ENCODE assay signal across 21 cellular contexts in the genomic region with DNA sequence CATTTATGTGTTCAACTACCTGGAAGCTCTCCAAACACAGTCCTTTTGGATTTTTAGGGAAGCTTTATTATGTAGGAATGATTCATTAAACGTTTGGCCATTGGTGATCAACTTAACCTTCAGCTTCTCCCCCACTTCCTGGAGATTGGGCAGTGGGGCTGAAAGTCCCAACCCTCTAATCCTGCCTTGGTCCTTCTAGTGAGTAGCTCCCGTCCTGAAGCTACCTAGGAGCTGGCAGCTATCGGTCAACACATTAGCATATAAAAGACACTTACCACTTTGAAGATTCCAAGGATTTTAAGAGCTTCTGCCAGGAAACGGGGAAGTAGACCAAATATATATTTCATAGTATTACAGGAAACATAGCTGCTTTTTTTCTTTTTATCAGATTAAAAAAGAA.
DNase-seq lines count a peak whose midpoint lies in the region; ATAC-seq and TF ChIP-seq lines count a peak whose summit lies in the region.
"Had no signal": no experiment of that assay in that cellular context is flagged by ENCODE, and none has a peak within 500 bp of the region (broad histone marks: within the 10 kb centered on the region; RNA-seq: fewer than 3 reads in every experiment).

No MANE protein-coding gene starts in this region.

- H3K9me3 ChIP-seq in mammary epithelial cell (replicated peaks; ENCODE audit: insufficient read depth, low read length), result no peaks in the 10 kb centered on the region
- no peaks in the 10 kb centered on the region for H3K9me3 ChIP-seq in HAP-1
- no peaks in the 10 kb centered on the region for H3K9me3 ChIP-seq in endodermal cell (ENCODE audit: control insufficient read depth, low read length)
- H3K9me3 ChIP-seq: SJSA1 had no signal

- ATAC-seq in naive thymus-derived CD8-positive, alpha-beta T cell, result no peak
- no peak for ATAC-seq in GM21515 (IDR thresholded peaks at IDR 0.05; ENCODE audit: unreplicated experiment)
- ATAC-seq: T-cell had no signal

- peak overlapping the region; percentile 20 for H2AFZ ChIP-seq in mammary epithelial cell (ENCODE audit: low read depth, low read length)
- H2AFZ ChIP-seq: PC-9 had no signal

- CTCF ChIA-PET in mammary epithelial cell (lab: Charles Lee; ENCODE audit: low non-redundant PET) (no interaction called here), MCF 10A (lab: Yijun Ruan, JAX) (interaction anchor here (0.5 to 1.0 kb wide), 2 partner anchors 12 to 66 kb away, joined by 3 read pairs; no protein-coding TSS in a partner anchor)

- POLR2A ChIA-PET in MCF 10A (lab: Yijun Ruan, JAX), result no interaction called here
- POLR2A ChIA-PET in naive thymus-derived CD8-positive, alpha-beta T cell (lab: Charles Lee), result interaction anchor here (1.3 kb wide), 2 partner anchors 10 to 14 kb away, joined by 3 to 4 read pairs; no protein-coding TSS in a partner anchor

- H3K36me3 Mint-ChIP-seq in MCF 10A (ENCODE audit: insufficient read depth, unreplicated experiment) (no peaks in the 10 kb centered on the region), endodermal cell (ENCODE audit: low read depth) (no peaks in the 10 kb centered on the region)
- peaks cover 0 to 16% (median 7%) of the 10 kb centered on the region in 3 donors for H3K36me3 Mint-ChIP-seq in naive thymus-derived CD8-positive, alpha-beta T cell
- H3K36me3 Mint-ChIP-seq in activated T-helper 2 cell treated with anti-CD3 and anti-CD28 coated beads, Interferon-gamma antibody, Interleukin-2, Interleukin-4, amounts not matched to agents 10 μg/mL and 5 μg/mL and 100 μg/mL, durations not matched to agents 14 hours and 24 hours and 36 hours (ENCODE audit: low read depth), result peaks cover 13% of the 10 kb centered on the region

- no peak overlapping the region for H3K4me3 Mint-ChIP-seq in MCF 10A (ENCODE audit: unreplicated experiment)
- no peak overlapping the region for H3K4me3 Mint-ChIP-seq in endodermal cell
- H3K4me3 Mint-ChIP-seq in naive thymus-derived CD8-positive, alpha-beta T cell, result peak overlapping the region in 2 of 10 donors; percentile 14 to 45
- H3K4me3 Mint-ChIP-seq in activated T-helper 2 cell treated with anti-CD3 and anti-CD28 coated beads, Interferon-gamma antibody, Interleukin-2, Interleukin-4, amounts not matched to agents 10 μg/mL and 5 μg/mL and 100 μg/mL, durations not matched to agents 14 hours and 24 hours and 36 hours (ENCODE audit: low read depth), result no peak overlapping the region
- H3K4me3 Mint-ChIP-seq: T-cell had no signal

- in situ Hi-C loops in mammary epithelial cell (cut with MboI; ENCODE audit: low sequenced_read_pairs in 2 of 2), result no loop called here
- in situ Hi-C loops in HAP-1 (cut with MboI; ENCODE audit: low sequenced_read_pairs), result no loop called here

- H3K27me3 Mint-ChIP-seq in MCF 10A (ENCODE audit: insufficient read depth, unreplicated experiment) (no peaks in the 10 kb centered on the region), endodermal cell (ENCODE audit: insufficient read depth) (no peaks in the 10 kb centered on the region)
- no peaks in the 10 kb centered on the region for H3K27me3 Mint-ChIP-seq in naive thymus-derived CD8-positive, alpha-beta T cell
- H3K27me3 Mint-ChIP-seq in activated T-helper 2 cell treated with anti-CD3 and anti-CD28 coated beads, Interferon-gamma antibody, Interleukin-2, Interleukin-4, amounts not matched to agents 10 μg/mL and 5 μg/mL and 100 μg/mL, durations not matched to agents 14 hours and 24 hours and 36 hours (ENCODE audit: low read depth), result no peaks in the 10 kb centered on the region
- H3K27me3 Mint-ChIP-seq: T-cell had no signal

- intact Hi-C loops in mammary epithelial cell (cut with micrococcal nuclease) (no loop called here), MCF 10A (cut with micrococcal nuclease) (no loop called here)
- intact Hi-C loops in activated T-helper 2 cell treated with anti-CD3 and anti-CD28 coated beads, Interferon-gamma antibody, Interleukin-2, Interleukin-4, amounts not matched to agents 10 μg/mL and 5 μg/mL and 100 μg/mL, durations not matched to agents 14 hours and 24 hours and 36 hours (cut with micrococcal nuclease), result no loop called here

- no peak overlapping the region for H3K27ac Mint-ChIP-seq in MCF 10A (ENCODE audit: low read depth, unreplicated experiment)
- no peak overlapping the region for H3K27ac Mint-ChIP-seq in endodermal cell
- peak overlapping the region; percentile 23 to 83 (median 57) for H3K27ac Mint-ChIP-seq in naive thymus-derived CD8-positive, alpha-beta T cell
- H3K27ac Mint-ChIP-seq in activated T-helper 2 cell treated with anti-CD3 and anti-CD28 coated beads, Interferon-gamma antibody, Interleukin-2, Interleukin-4, amounts not matched to agents 10 μg/mL and 5 μg/mL and 100 μg/mL, durations not matched to agents 14 hours and 24 hours and 36 hours, result no peak overlapping the region

- BruUV-seq in mammary epithelial cell (replicated peaks; lab: Mats Ljungman, UMichigan), result no TSS peak
- BruUV-seq in MCF 10A (replicated peaks; lab: Mats Ljungman, UMichigan), result no TSS peak

- H3K4me1 Mint-ChIP-seq in MCF 10A (ENCODE audit: insufficient read depth, unreplicated experiment), result no peaks in the 10 kb centered on the region
- H3K4me1 Mint-ChIP-seq in endodermal cell, result peaks cover 12% of the 10 kb centered on the region
- H3K4me1 Mint-ChIP-seq in naive thymus-derived CD8-positive, alpha-beta T cell, result peaks cover 18 to 73% (median 64%) of the 10 kb centered on the region in 4 donors
- H3K4me1 Mint-ChIP-seq in activated T-helper 2 cell treated with anti-CD3 and anti-CD28 coated beads, Interferon-gamma antibody, Interleukin-2, Interleukin-4, amounts not matched to agents 10 μg/mL and 5 μg/mL and 100 μg/mL, durations not matched to agents 14 hours and 24 hours and 36 hours (ENCODE audit: low read depth), result peaks cover 8% of the 10 kb centered on the region

- H3K4me2 ChIP-seq in mammary epithelial cell (ENCODE audit: insufficient read depth, low read depth, low read length), result no peak overlapping the region
- H3K4me2 ChIP-seq: PC-9 had no signal

- dilution Hi-C loops in mammary epithelial cell (cut with HindIII; ENCODE audit: low sequenced_read_pairs), result no loop called here

- no peak for TF ChIP-seq CTCF in mammary epithelial cell (conservative IDR thresholded peaks at IDR 0.05 in 1 of 2, IDR thresholded peaks at IDR 0.05 in 1 of 2; ENCODE audit: extremely low read depth in 1 of 2, insufficient read depth in 1 of 2, low read depth in 1 of 2, low read length in 2 of 2)
- TF ChIP-seq CTCF in MCF 10A (IDR thresholded peaks at IDR 0.05; ENCODE audit: unreplicated experiment), result no peak
- TF ChIP-seq CTCF in endodermal cell (conservative IDR thresholded peaks at IDR 0.05), result no peak

- no peaks in the 10 kb centered on the region for H3K36me3 ChIP-seq in mammary epithelial cell (ENCODE audit: insufficient read depth, low read length)
- H3K36me3 ChIP-seq in HAP-1 (replicated peaks), result no peaks in the 10 kb centered on the region
- H3K36me3 ChIP-seq in endodermal cell (ENCODE audit: control insufficient read depth, insufficient read depth, low read length), result no peaks in the 10 kb centered on the region
- H3K36me3 ChIP-seq: SJSA1 had no signal

- no peak overlapping the region for H3K27ac ChIP-seq in mammary epithelial cell (ENCODE audit: insufficient read depth, low read depth, low read length)
- no peak overlapping the region for H3K27ac ChIP-seq in endodermal cell (ENCODE audit: low read depth, low read length)
- H3K27ac ChIP-seq: C4-2B, PC-9, SJSA1 had no signal

- no peaks in the 10 kb centered on the region for H4K20me1 ChIP-seq in mammary epithelial cell (ENCODE audit: insufficient read depth, low read length)

- DNase-seq in mammary epithelial cell, result no peak
- no peak for DNase-seq in MCF 10A (ENCODE audit: unreplicated experiment)
- peak; percentile 20 to 32 for DNase-seq in HAP-1 (ENCODE audit: low spot score in 2 of 2)
- DNase-seq in endodermal cell, result peak; percentile 55
- no peak for DNase-seq in naive thymus-derived CD8-positive, alpha-beta T cell
- no peak for DNase-seq in NCI-H524 treated with DMSO at 0.1 percent for 48 hours (lab: John Stamatoyannopoulos, UW)
- DNase-seq in activated T-helper 2 cell treated with anti-CD3 and anti-CD28 coated beads, Interferon-gamma antibody, Interleukin-2, Interleukin-4, amounts not matched to agents 10 μg/mL and 5 μg/mL and 100 μg/mL, durations not matched to agents 14 hours and 24 hours and 36 hours (ENCODE audit: low spot score), result no peak
- DNase-seq: AML-193, NCI-H1092, NCI-H1417 treated with DMSO at 0.1 percent for 48 hours, NCI-H1694 treated with DMSO at 0.1 percent for 48 hours, NCI-H2081, NCI-H2227 treated with DMSO at 0.1 percent for 48 hours, NCI-H774, PC-9, Right ventricle myocardium superior, RPMI8226, T-cell had no signal

- H3K4me1 ChIP-seq in mammary epithelial cell (ENCODE audit: insufficient read depth, low read length) (no peaks in the 10 kb centered on the region), HAP-1 (peaks cover 7% of the 10 kb centered on the region), endodermal cell (ENCODE audit: control insufficient read depth, insufficient read depth, low read length) (no peaks in the 10 kb centered on the region)
- H3K4me1 ChIP-seq: SJSA1 had no signal

- no peaks in the 10 kb centered on the region for H3K79me2 ChIP-seq in mammary epithelial cell (ENCODE audit: insufficient read depth, low read length)

- H3K27me3 ChIP-seq in mammary epithelial cell (ENCODE audit: insufficient read depth, low read length) (no peaks in the 10 kb centered on the region), HAP-1 (ENCODE audit: low read depth) (no peaks in the 10 kb centered on the region), endodermal cell (ENCODE audit: control insufficient read depth, insufficient read depth, low read length, poor library complexity, severe bottlenecking) (no peaks in the 10 kb centered on the region)
- H3K27me3 ChIP-seq: SJSA1 had no signal

- H3K4me3 ChIP-seq in mammary epithelial cell (replicated peaks in 1 of 3; ENCODE audit: insufficient read depth in 1 of 3, low read depth in 2 of 3, low read length in 3 of 3) (no peak overlapping the region), HAP-1 (no peak overlapping the region), endodermal cell (ENCODE audit: low read length) (no peak overlapping the region)
- H3K4me3 ChIP-seq: PC-9, SJSA1 had no signal

- H3K9me3 Mint-ChIP-seq in MCF 10A (ENCODE audit: unreplicated experiment), result no peaks in the 10 kb centered on the region
- no peaks in the 10 kb centered on the region for H3K9me3 Mint-ChIP-seq in endodermal cell
- H3K9me3 Mint-ChIP-seq in naive thymus-derived CD8-positive, alpha-beta T cell, result peaks cover 0 to under 1% (median 0%) of the 10 kb centered on the region in 9 donors
- H3K9me3 Mint-ChIP-seq in activated T-helper 2 cell treated with anti-CD3 and anti-CD28 coated beads, Interferon-gamma antibody, Interleukin-2, Interleukin-4, amounts not matched to agents 10 μg/mL and 5 μg/mL and 100 μg/mL, durations not matched to agents 14 hours and 24 hours and 36 hours, result no peaks in the 10 kb centered on the region
- H3K9me3 Mint-ChIP-seq: T-cell had no signal

- WGBS in mammary epithelial cell (ENCODE audit: low coverage, missing lambda C conversion rate), result 37% methylated on average over 4 of the region's 4 CpGs
- 27 to 33% methylated on average over 1 to 3 of the region's 4 CpGs for WGBS in endodermal cell (ENCODE audit: insufficient coverage in 1 of 2, insufficient read length in 1 of 2), 2 experiments

- no peak overlapping the region for H3K9ac ChIP-seq in mammary epithelial cell (ENCODE audit: insufficient read depth, low read length)
- no peak overlapping the region for H3K9ac ChIP-seq in endodermal cell (ENCODE audit: extremely low read depth, low read length, poor library complexity, severe bottlenecking)

Comparison
In these comparisons a context has a peak if more than half of its experiments do, and no peak if none do; other contexts are left out.
1. DNase-seq: peak in HAP-1 (2 of 2) and endodermal cell (single experiment); none in mammary epithelial cell (single experiment), MCF 10A (single experiment), naive thymus-derived CD8-positive, alpha-beta T cell (0 of 10), NCI-H524 treated with DMSO at 0.1 percent for 48 hours (single experiment) and activated T-helper 2 cell treated with anti-CD3 and anti-CD28 coated beads, Interferon-gamma antibody, Interleukin-2, Interleukin-4, amounts not matched to agents 10 μg/mL and 5 μg/mL and 100 μg/mL, durations not matched to agents 14 hours and 24 hours and 36 hours (single experiment).
2. H3K27ac Mint-ChIP-seq: peak in naive thymus-derived CD8-positive, alpha-beta T cell (10 of 10); none in MCF 10A (single experiment), endodermal cell (single experiment) and activated T-helper 2 cell treated with anti-CD3 and anti-CD28 coated beads, Interferon-gamma antibody, Interleukin-2, Interleukin-4, amounts not matched to agents 10 μg/mL and 5 μg/mL and 100 μg/mL, durations not matched to agents 14 hours and 24 hours and 36 hours (single experiment).